In genomic region chr19:1265611-1266115, GRCh38 we compare ENCODE assay signal across 8 cellular contexts. TPM values are rescaled to one million over a fixed set of nuclear protein-coding genes. Genes with fewer than 3 reads are reported as not detected.
DNase-seq lines count a peak whose midpoint lies in the region; ATAC-seq and TF ChIP-seq lines count a peak whose summit lies in the region.

No MANE protein-coding gene starts in this region.

- H3K27ac Mint-ChIP-seq in WTC11 = peak overlapping the region; percentile 90; the same call in 1 of the 2 replicates
- peak overlapping the region in 9 of 10 donors; percentile 13 to 92 (median 81) for H3K27ac Mint-ChIP-seq in naive thymus-derived CD8-positive, alpha-beta T cell

- peaks cover 57% of the 10 kb centered on the region for H3K4me1 Mint-ChIP-seq in WTC11
- peaks cover 36 to 76% (median 65%) of the 10 kb centered on the region in 4 donors for H3K4me1 Mint-ChIP-seq in naive thymus-derived CD8-positive, alpha-beta T cell

- DNase-seq in stimulated activated naive CD4-positive, alpha-beta T cell treated with Interleukin-2 at 50 U/mL for 16 hours (lab: John Stamatoyannopoulos, UW) = peak; percentile 33
- no peak for DNase-seq in stimulated activated naive CD4-positive, alpha-beta T cell (lab: John Stamatoyannopoulos, UW)
- DNase-seq in WTC11 (ENCODE audit: low spot score) (no peak), epithelial cell of esophagus (ENCODE audit: low read depth) (peak; percentile 57), NCI-H2107 treated with DMSO at 0.1 percent for 48 hours (lab: John Stamatoyannopoulos, UW; ENCODE audit: unreplicated experiment) (no peak), NOMO-1 treated with dmso at 0.1 percent for 144 hours (lab: John Stamatoyannopoulos, UW; ENCODE audit: unreplicated experiment) (no peak)
- peak in 3 of 10 donors; percentile 40 to 77 (median 44) for DNase-seq in naive thymus-derived CD8-positive, alpha-beta T cell

- POLR2A ChIA-PET in WTC11 (lab: Charles Lee) = interaction anchor here (0.6 to 2.3 kb wide), 3 partner anchors 20 to 445 kb away, joined by 3 to 37 read pairs (median 4); no protein-coding TSS in a partner anchor
- POLR2A ChIA-PET in naive thymus-derived CD8-positive, alpha-beta T cell (lab: Charles Lee) = interaction anchor here (0.6 to 12.2 kb wide), 6 partner anchors 10 to 733 kb away, joined by 3 to 594 read pairs (median 14); partner anchors contain the start of genes ATP5F1D, CBARP, FAM174C and MIDN

- CTCF ChIA-PET in WTC11 (lab: Charles Lee) = interaction anchor here (0.8 to 15.6 kb wide), 10 partner anchors 14 to 281 kb away, joined by 4 to 648 read pairs (median 8); partner anchors contain the start of genes ATP5F1D, REEP6 and WDR18

- ATAC-seq in WTC11 = no peak
- ATAC-seq in naive thymus-derived CD8-positive, alpha-beta T cell = no peak
- ATAC-seq in GM21367 (IDR thresholded peaks at IDR 0.05; ENCODE audit: unreplicated experiment) = no peak

- no peaks in the 10 kb centered on the region for H3K9me3 Mint-ChIP-seq in WTC11
- no peaks in the 10 kb centered on the region for H3K9me3 Mint-ChIP-seq in naive thymus-derived CD8-positive, alpha-beta T cell

- peaks cover 10% of the 10 kb centered on the region for H3K36me3 Mint-ChIP-seq in WTC11
- peaks cover 0 to 8% (median 0%) of the 10 kb centered on the region in 3 donors for H3K36me3 Mint-ChIP-seq in naive thymus-derived CD8-positive, alpha-beta T cell

- H3K4me3 ChIP-seq in epithelial cell of esophagus (ENCODE audit: low read length) = peak overlapping the region; percentile 39

- peaks cover 7% of the 10 kb centered on the region for H3K27me3 Mint-ChIP-seq in WTC11 (ENCODE audit: low read depth)
- H3K27me3 Mint-ChIP-seq in naive thymus-derived CD8-positive, alpha-beta T cell = no peaks in the 10 kb centered on the region

- TF ChIP-seq CTCF in WTC11 (IDR thresholded peaks at IDR 0.05) = no peak
- TF ChIP-seq CTCF in epithelial cell of esophagus (IDR thresholded peaks at IDR 0.05; ENCODE audit: insufficient read depth, low read depth, low read length, missing control alignments) = no peak

- H3K4me3 Mint-ChIP-seq in WTC11 = peak overlapping the region; percentile 67
- H3K4me3 Mint-ChIP-seq in naive thymus-derived CD8-positive, alpha-beta T cell = peak overlapping the region in 9 of 10 donors; percentile 45 to 93 (median 58)

TF ChIP-seq in WTC11, 78 proteins besides CTCF, POLR2A, EP300 and RAD21:
- TF ChIP-seq FOXP1 (CRISPR knock-in tag; IDR thresholded peaks at IDR 0.05; ENCODE audit: borderline replicate concordance) = 0 out of 2 replicates have a peak, but pooled peaks have one; percentile 17
- TF ChIP-seq ELF4 (CRISPR knock-in tag; IDR thresholded peaks at IDR 0.05; ENCODE audit: low read depth) = no peak
- no peak for TF ChIP-seq CDX4 (CRISPR knock-in tag; IDR thresholded peaks at IDR 0.05; ENCODE audit: borderline replicate concordance)
- TF ChIP-seq, protein P1, sequence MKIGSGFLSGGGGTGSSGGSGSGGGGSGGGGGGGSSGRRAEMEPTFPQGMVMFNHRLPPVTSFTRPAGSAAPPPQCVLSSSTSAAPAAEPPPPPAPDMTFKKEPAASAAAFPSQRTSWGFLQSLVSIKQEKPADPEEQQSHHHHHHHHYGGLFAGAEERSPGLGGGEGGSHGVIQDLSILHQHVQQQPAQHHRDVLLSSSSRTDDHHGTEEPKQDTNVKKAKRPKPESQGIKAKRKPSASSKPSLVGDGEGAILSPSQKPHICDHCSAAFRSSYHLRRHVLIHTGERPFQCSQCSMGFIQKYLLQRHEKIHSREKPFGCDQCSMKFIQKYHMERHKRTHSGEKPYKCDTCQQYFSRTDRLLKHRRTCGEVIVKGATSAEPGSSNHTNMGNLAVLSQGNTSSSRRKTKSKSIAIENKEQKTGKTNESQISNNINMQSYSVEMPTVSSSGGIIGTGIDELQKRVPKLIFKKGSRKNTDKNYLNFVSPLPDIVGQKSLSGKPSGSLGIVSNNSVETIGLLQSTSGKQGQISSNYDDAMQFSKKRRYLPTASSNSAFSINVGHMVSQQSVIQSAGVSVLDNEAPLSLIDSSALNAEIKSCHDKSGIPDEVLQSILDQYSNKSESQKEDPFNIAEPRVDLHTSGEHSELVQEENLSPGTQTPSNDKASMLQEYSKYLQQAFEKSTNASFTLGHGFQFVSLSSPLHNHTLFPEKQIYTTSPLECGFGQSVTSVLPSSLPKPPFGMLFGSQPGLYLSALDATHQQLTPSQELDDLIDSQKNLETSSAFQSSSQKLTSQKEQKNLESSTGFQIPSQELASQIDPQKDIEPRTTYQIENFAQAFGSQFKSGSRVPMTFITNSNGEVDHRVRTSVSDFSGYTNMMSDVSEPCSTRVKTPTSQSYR (CRISPR knock-in tag; IDR thresholded peaks at IDR 0.05) = 0 out of 2 replicates have a peak, but pooled peaks have one; percentile 15
- 0 out of 2 replicates have a peak, but pooled peaks have one; percentile 43 for TF ChIP-seq ATF1 (CRISPR knock-in tag; IDR thresholded peaks at IDR 0.05)
- no peak for TF ChIP-seq ZNF317 (CRISPR knock-in tag; IDR thresholded peaks at IDR 0.05; ENCODE audit: borderline replicate concordance, low read depth)
- TF ChIP-seq, protein P2, sequence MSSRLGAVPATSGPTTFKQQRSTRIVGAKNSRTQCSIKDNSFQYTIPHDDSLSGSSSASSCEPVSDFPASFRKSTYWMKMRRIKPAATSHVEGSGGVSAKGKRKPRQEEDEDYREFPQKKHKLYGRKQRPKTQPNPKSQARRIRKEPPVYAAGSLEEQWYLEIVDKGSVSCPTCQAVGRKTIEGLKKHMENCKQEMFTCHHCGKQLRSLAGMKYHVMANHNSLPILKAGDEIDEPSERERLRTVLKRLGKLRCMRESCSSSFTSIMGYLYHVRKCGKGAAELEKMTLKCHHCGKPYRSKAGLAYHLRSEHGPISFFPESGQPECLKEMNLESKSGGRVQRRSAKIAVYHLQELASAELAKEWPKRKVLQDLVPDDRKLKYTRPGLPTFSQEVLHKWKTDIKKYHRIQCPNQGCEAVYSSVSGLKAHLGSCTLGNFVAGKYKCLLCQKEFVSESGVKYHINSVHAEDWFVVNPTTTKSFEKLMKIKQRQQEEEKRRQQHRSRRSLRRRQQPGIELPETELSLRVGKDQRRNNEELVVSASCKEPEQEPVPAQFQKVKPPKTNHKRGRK (CRISPR knock-in tag; IDR thresholded peaks at IDR 0.05; ENCODE audit: borderline replicate concordance) = no peak
- TF ChIP-seq, protein P3, sequence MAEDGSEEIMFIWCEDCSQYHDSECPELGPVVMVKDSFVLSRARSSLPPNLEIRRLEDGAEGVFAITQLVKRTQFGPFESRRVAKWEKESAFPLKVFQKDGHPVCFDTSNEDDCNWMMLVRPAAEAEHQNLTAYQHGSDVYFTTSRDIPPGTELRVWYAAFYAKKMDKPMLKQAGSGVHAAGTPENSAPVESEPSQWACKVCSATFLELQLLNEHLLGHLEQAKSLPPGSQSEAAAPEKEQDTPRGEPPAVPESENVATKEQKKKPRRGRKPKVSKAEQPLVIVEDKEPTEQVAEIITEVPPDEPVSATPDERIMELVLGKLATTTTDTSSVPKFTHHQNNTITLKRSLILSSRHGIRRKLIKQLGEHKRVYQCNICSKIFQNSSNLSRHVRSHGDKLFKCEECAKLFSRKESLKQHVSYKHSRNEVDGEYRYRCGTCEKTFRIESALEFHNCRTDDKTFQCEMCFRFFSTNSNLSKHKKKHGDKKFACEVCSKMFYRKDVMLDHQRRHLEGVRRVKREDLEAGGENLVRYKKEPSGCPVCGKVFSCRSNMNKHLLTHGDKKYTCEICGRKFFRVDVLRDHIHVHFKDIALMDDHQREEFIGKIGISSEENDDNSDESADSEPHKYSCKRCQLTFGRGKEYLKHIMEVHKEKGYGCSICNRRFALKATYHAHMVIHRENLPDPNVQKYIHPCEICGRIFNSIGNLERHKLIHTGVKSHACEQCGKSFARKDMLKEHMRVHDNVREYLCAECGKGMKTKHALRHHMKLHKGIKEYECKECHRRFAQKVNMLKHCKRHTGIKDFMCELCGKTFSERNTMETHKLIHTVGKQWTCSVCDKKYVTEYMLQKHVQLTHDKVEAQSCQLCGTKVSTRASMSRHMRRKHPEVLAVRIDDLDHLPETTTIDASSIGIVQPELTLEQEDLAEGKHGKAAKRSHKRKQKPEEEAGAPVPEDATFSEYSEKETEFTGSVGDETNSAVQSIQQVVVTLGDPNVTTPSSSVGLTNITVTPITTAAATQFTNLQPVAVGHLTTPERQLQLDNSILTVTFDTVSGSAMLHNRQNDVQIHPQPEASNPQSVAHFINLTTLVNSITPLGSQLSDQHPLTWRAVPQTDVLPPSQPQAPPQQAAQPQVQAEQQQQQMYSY (CRISPR knock-in tag; IDR thresholded peaks at IDR 0.05) = no peak
TF ChIP-seq in WTC11: peak in this region for 3.

RNA-seq across cellular contexts. Expression of gene CIRBP, which starts 3.5 kb away (rescaled TPM):
- 256 to 298 TPM (median 256 TPM) in 3 replicates for total RNA-seq in WTC11 (2021)
- total RNA-seq in naive thymus-derived CD8-positive, alpha-beta T cell = 100 to 1,000 TPM; 565 to 579 TPM
- 100 to 1,000 TPM; 204 to 273 (median 262) TPM for polyA plus RNA-seq in naive thymus-derived CD8-positive, alpha-beta T cell

RNA-seq across cellular contexts. Expression of gene FAM174C, which starts 9.7 kb away (rescaled TPM):
- total RNA-seq in WTC11 (2021) = 59.4 to 65.9 TPM (median 65.7 TPM) in 3 replicates
- total RNA-seq in naive thymus-derived CD8-positive, alpha-beta T cell = 10 to 100 TPM; 46.3 to 47.5 TPM
- polyA plus RNA-seq in naive thymus-derived CD8-positive, alpha-beta T cell = 100 to 1,000 TPM in 1 of 3 donors, 10 to 100 TPM in 2; 66.7 to 104 (median 95.5) TPM

RNA-seq across cellular contexts. Expression of gene MIDN, which starts 17.3 kb away (rescaled TPM):
- 189 to 190 TPM (median 189 TPM) in 3 replicates for total RNA-seq in WTC11 (2021)
- 10 to 100 TPM; 31.2 to 35.4 TPM for total RNA-seq in naive thymus-derived CD8-positive, alpha-beta T cell
- polyA plus RNA-seq in naive thymus-derived CD8-positive, alpha-beta T cell = 1 to 10 TPM; 1.1 to 8.2 (median 6.6) TPM

RNA-seq across cellular contexts. Expression of gene EFNA2, which starts 20.0 kb away (rescaled TPM):
- 11.4 to 14.2 TPM (median 12.6 TPM) in 3 replicates for total RNA-seq in WTC11 (2021)
- total RNA-seq in naive thymus-derived CD8-positive, alpha-beta T cell = not detected
- not detected for polyA plus RNA-seq in naive thymus-derived CD8-positive, alpha-beta T cell

RNA-seq across cellular contexts. Expression of gene ATP5F1D, which starts 24.1 kb away (rescaled TPM):
- total RNA-seq in WTC11 (2021) = 262 to 277 TPM (median 270 TPM) in 3 replicates
- 10 to 100 TPM; 83.9 to 89.0 TPM for total RNA-seq in naive thymus-derived CD8-positive, alpha-beta T cell
- 100 to 1,000 TPM; 214 to 264 (median 262) TPM for polyA plus RNA-seq in naive thymus-derived CD8-positive, alpha-beta T cell

Comparison
In these comparisons a context has a peak if more than half of its experiments do, and no peak if none do; other contexts are left out.
1. DNase-seq: peak in stimulated activated naive CD4-positive, alpha-beta T cell treated with Interleukin-2 at 50 U/mL for 16 hours (single experiment) and epithelial cell of esophagus (single experiment); none in stimulated activated naive CD4-positive, alpha-beta T cell (0 of 6), WTC11 (single experiment), NCI-H2107 treated with DMSO at 0.1 percent for 48 hours (single experiment) and NOMO-1 treated with dmso at 0.1 percent for 144 hours (single experiment).